In the genomic region with DNA sequence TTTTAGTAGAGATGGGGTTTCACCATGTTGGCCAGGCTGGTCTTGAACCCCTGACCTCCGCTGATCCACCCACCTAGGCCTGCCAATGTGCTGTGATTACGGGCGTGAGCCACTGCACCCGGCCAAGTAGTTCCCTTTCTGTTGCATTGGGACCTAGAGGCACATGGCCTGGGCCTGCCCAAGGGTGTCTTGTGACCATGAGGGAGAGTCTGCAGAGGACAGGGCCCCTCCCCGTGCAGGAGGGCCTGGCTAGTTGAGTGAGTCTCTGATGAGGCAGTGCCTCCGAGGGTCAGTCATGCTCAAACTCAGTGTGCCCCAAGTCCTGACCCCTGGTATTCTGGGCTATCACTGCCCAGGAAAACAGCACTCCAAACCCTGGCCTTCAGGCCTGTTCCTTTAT, we compare ENCODE assay signal across 1 cellular context.
TF ChIP-seq lines count a peak whose summit lies in the region.

No MANE protein-coding gene starts in this region.

TF ChIP-seq in H1, 55 proteins besides CTCF, POLR2A, EP300 and RAD21 (continued from another document):
- TF ChIP-seq, protein P1, sequence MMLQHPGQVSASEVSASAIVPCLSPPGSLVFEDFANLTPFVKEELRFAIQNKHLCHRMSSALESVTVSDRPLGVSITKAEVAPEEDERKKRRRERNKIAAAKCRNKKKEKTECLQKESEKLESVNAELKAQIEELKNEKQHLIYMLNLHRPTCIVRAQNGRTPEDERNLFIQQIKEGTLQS (IDR thresholded peaks at IDR 0.05; ENCODE audit: insufficient read depth, low read depth, low read length), result no peak
- TF ChIP-seq GABPA (IDR thresholded peaks at IDR 0.05; ENCODE audit: borderline replicate concordance, insufficient read depth, low read length) (no peak), SUZ12 (IDR thresholded peaks at IDR 0.05; ENCODE audit: low read length) (no peak), EGR1 (IDR thresholded peaks at IDR 0.05; ENCODE audit: borderline replicate concordance, low read depth, low read length) (no peak), TBP (IDR thresholded peaks at IDR 0.05; ENCODE audit: low read depth, low read length) (no peak), JUN (IDR thresholded peaks at IDR 0.05; ENCODE audit: low read depth, low read length) (no peak), ATF2 (IDR thresholded peaks at IDR 0.05; ENCODE audit: low read length) (no peak), KDM4A (IDR thresholded peaks at IDR 0.05; ENCODE audit: low read depth, low read length, severe bottlenecking) (no peak), SIN3A (conservative IDR thresholded peaks at IDR 0.05 in 1 of 2, IDR thresholded peaks at IDR 0.05 in 1 of 2; ENCODE audit: low read depth in 1 of 2, low read length in 2 of 2) (no peak)
- TF ChIP-seq, protein P2, sequence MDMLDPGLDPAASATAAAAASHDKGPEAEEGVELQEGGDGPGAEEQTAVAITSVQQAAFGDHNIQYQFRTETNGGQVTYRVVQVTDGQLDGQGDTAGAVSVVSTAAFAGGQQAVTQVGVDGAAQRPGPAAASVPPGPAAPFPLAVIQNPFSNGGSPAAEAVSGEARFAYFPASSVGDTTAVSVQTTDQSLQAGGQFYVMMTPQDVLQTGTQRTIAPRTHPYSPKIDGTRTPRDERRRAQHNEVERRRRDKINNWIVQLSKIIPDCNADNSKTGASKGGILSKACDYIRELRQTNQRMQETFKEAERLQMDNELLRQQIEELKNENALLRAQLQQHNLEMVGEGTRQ (IDR thresholded peaks at IDR 0.05; ENCODE audit: low read length), result no peak
